ENCODE assay signal across 19 cellular contexts in genomic region chr10:11285171-11285570, GRCh38.
DNase-seq lines count a peak whose midpoint lies in the region; ATAC-seq, FAIRE-seq and TF ChIP-seq lines count a peak whose summit lies in the region.
"Had no signal": no experiment of that assay in that cellular context is flagged by ENCODE, and none has a peak within 500 bp of the region (broad histone marks: within the 10 kb centered on the region; RNA-seq: fewer than 3 reads in every experiment).

No MANE protein-coding gene starts in this region.

- H2AFZ ChIP-seq in H9 (ENCODE audit: low read length): no peak overlapping the region
- no peak overlapping the region for H2AFZ ChIP-seq in neural progenitor cell (replicated peaks)

- no peak overlapping the region for H2BK15ac ChIP-seq in H9 (ENCODE audit: low read depth, low read length)

- no peak overlapping the region for H3K4ac ChIP-seq in H9 (ENCODE audit: low read depth, low read length)

- no peak overlapping the region for H3T11ph ChIP-seq in H9 (ENCODE audit: low read length)

- H3K4me2 ChIP-seq in H9 (ENCODE audit: insufficient read depth, insufficient read length, low read length) (no peak overlapping the region), neural progenitor cell (no peak overlapping the region)

- no peaks in the 10 kb centered on the region for H3K79me1 ChIP-seq in H9 (ENCODE audit: insufficient read depth, low read depth, low read length, poor library complexity, severe bottlenecking)

- H3K9ac ChIP-seq in H9 (ENCODE audit: extremely low read depth, insufficient read length, low read length) (no peak overlapping the region), neural progenitor cell (no peak overlapping the region)

- H3K4me1 Mint-ChIP-seq in CD4-positive, alpha-beta memory T cell: peaks cover 15 to 21% (median 18%) of the 10 kb centered on the region in 4 donors
- no peaks in the 10 kb centered on the region for H3K4me1 Mint-ChIP-seq in H9
- H3K4me1 Mint-ChIP-seq in neural progenitor cell: peaks cover 4% of the 10 kb centered on the region

- no peak overlapping the region for H4K8ac ChIP-seq in H9 (replicated peaks; ENCODE audit: insufficient read length, low read depth, low read length)

- H2BK12ac ChIP-seq in H9 (ENCODE audit: insufficient read length, low read depth, low read length): no peak overlapping the region

- H2AK5ac ChIP-seq in H9 (ENCODE audit: insufficient read length, low read length): no peak overlapping the region

- no peak overlapping the region for H4K5ac ChIP-seq in H9 (ENCODE audit: insufficient read length, low read depth, low read length)

- H3K23me2 ChIP-seq in H9 (ENCODE audit: insufficient read length, low read depth, low read length, poor library complexity, severe bottlenecking): no peaks in the 10 kb centered on the region

- intact Hi-C loops in CD4-positive, alpha-beta memory T cell (cut with micrococcal nuclease): no loop called here

- no CpG with 5 or more reads among the region's 4 CpGs for WGBS in H9 (ENCODE audit: extremely low coverage, insufficient read length, low lambda C conversion rate)

- no peak for DNase-seq in CD4-positive, alpha-beta memory T cell
- DNase-seq in H9: no peak
- DNase-seq in bronchial epithelial cell (ENCODE audit: low read depth): no peak
- peak; percentile 5 for DNase-seq in neural progenitor cell (ENCODE audit: low spot score)
- DNase-seq in activated effector memory CD4-positive, alpha-beta T cell treated with Interleukin-2 at 50 U/mL for 16 hours: no peak
- no peak for DNase-seq in OCI-M2 (lab: John Stamatoyannopoulos, UW; ENCODE audit: unreplicated experiment)
- DNase-seq: activated CD4-positive, alpha-beta T cell treated with anti-CD3 and anti-CD28 coated beads for 1 hour; kidney; NCI-H1092; NCI-H2227 treated with DMSO at 0.1 percent for 48 hours; ovary; stimulated activated naive CD8-positive, alpha-beta T cell treated with anti-CD3 and anti-CD28 coated beads, Interleukin-15, Interleukin-2, amounts not matched to agents 100 U/mL and 50 U/mL, for 24 hours; T-helper 17 cell had no signal

- no peaks in the 10 kb centered on the region for H3K27me3 Mint-ChIP-seq in CD4-positive, alpha-beta memory T cell
- H3K27me3 Mint-ChIP-seq in H9 (ENCODE audit: low read depth) (no peaks in the 10 kb centered on the region), neural progenitor cell (ENCODE audit: insufficient read depth, low read depth) (peaks cover 2% of the 10 kb centered on the region)
- H3K27me3 Mint-ChIP-seq: activated naive CD8-positive, alpha-beta T cell; T-helper 17 cell had no signal

- no peak overlapping the region for H3K56ac ChIP-seq in H9 (ENCODE audit: insufficient read length, low read depth, low read length)

- peaks cover 37% of the 10 kb centered on the region for H3K4me1 ChIP-seq in CD4-positive, alpha-beta memory T cell (ENCODE audit: insufficient read depth, low read length)
- H3K4me1 ChIP-seq in H9 (ENCODE audit: insufficient read depth, low read length): no peaks in the 10 kb centered on the region
- no peaks in the 10 kb centered on the region for H3K4me1 ChIP-seq in neural progenitor cell
- H3K4me1 ChIP-seq: vagina had no signal

- H2BK120ac ChIP-seq in H9 (ENCODE audit: low read depth, low read length, poor library complexity, severe bottlenecking): no peak overlapping the region

- no peak overlapping the region for H2BK20ac ChIP-seq in H9 (ENCODE audit: low read depth, low read length, poor library complexity, severe bottlenecking)

- peaks cover 72% of the 10 kb centered on the region for H3K36me3 ChIP-seq in CD4-positive, alpha-beta memory T cell (ENCODE audit: insufficient read depth, low read length)
- H3K36me3 ChIP-seq in bronchial epithelial cell (ENCODE audit: control insufficient read depth, insufficient read depth, low read length) (no peaks in the 10 kb centered on the region), neural progenitor cell (no peaks in the 10 kb centered on the region)
- H3K36me3 ChIP-seq: ovary had no signal

- peaks cover 0 to 9% (median 0%) of the 10 kb centered on the region in 8 donors for H3K9me3 Mint-ChIP-seq in CD4-positive, alpha-beta memory T cell
- H3K9me3 Mint-ChIP-seq in H9 (no peaks in the 10 kb centered on the region), neural progenitor cell (peaks cover 3% of the 10 kb centered on the region)
- H3K9me3 Mint-ChIP-seq: CD14-positive monocyte had no signal

- POLR2A ChIA-PET in CD4-positive, alpha-beta memory T cell (lab: Charles Lee; ENCODE audit: partially characterized antibody): no interaction called here

- peak; percentile 36; the same call in 2 of the 3 replicates for TF ChIP-seq CTCF in H9 (conservative IDR thresholded peaks at IDR 0.05)
- TF ChIP-seq CTCF in bronchial epithelial cell (IDR thresholded peaks at IDR 0.05; ENCODE audit: insufficient read depth, low read length, severe bottlenecking): no peak
- peak; percentile 29 for TF ChIP-seq CTCF in neural progenitor cell (IDR thresholded peaks at IDR 0.05)

- no peak overlapping the region for H3K23ac ChIP-seq in H9 (ENCODE audit: insufficient read length, low read depth, low read length)

- CTCF ChIA-PET in CD4-positive, alpha-beta memory T cell (lab: Charles Lee; ENCODE audit: partially characterized antibody): no interaction called here

- no peaks in the 10 kb centered on the region for H3K79me2 ChIP-seq in H9 (ENCODE audit: insufficient read depth, low read length)
- no peaks in the 10 kb centered on the region for H3K79me2 ChIP-seq in neural progenitor cell (ENCODE audit: low read depth)

- H3K14ac ChIP-seq in H9 (ENCODE audit: insufficient read depth, low read length): no peak overlapping the region

- H3K27me3 ChIP-seq in CD4-positive, alpha-beta memory T cell (ENCODE audit: insufficient read depth, low read length): no peaks in the 10 kb centered on the region
- H3K27me3 ChIP-seq in H9 (ENCODE audit: insufficient read depth, low read length) (no peaks in the 10 kb centered on the region), bronchial epithelial cell (ENCODE audit: control insufficient read depth, insufficient read depth, low read length) (no peaks in the 10 kb centered on the region), neural progenitor cell (no peaks in the 10 kb centered on the region)
- H3K27me3 ChIP-seq: ovary, vagina had no signal

- peak; percentile 23 for FAIRE-seq in bronchial epithelial cell (lab: Jason Lieb, UNC)
- FAIRE-seq: HepG2, kidney had no signal

- H2BK5ac ChIP-seq in H9 (ENCODE audit: insufficient read length, low read length): no peak overlapping the region

- peak overlapping the region; percentile 8 for H3K27ac ChIP-seq in CD4-positive, alpha-beta memory T cell (ENCODE audit: low read depth, low read length)
- H3K27ac ChIP-seq in H9 (ENCODE audit: insufficient read length, low read depth, low read length) (no peak overlapping the region), neural progenitor cell (no peak overlapping the region)
- H3K27ac ChIP-seq: ovary, vagina had no signal

- H4K20me1 ChIP-seq in H9 (ENCODE audit: control insufficient read depth, insufficient read depth, insufficient read length): no peaks in the 10 kb centered on the region
- no peaks in the 10 kb centered on the region for H4K20me1 ChIP-seq in neural progenitor cell (ENCODE audit: low read depth)

- H3K18ac ChIP-seq in H9 (ENCODE audit: insufficient read length, low read depth, low read length): no peak overlapping the region

- no peak overlapping the region for H3K4me3 ChIP-seq in CD4-positive, alpha-beta memory T cell (ENCODE audit: low read length in 2 of 2)
- H3K4me3 ChIP-seq in bronchial epithelial cell (ENCODE audit: low read depth, low read length): no peak overlapping the region
- H3K4me3 ChIP-seq in neural progenitor cell: no peak overlapping the region
- H3K4me3 ChIP-seq: ovary, vagina had no signal

- H3K36me3 Mint-ChIP-seq in CD4-positive, alpha-beta memory T cell: peaks cover 45 to 56% of the 10 kb centered on the region in 2 donors
- peaks cover 1 to 28% (median 11%) of the 10 kb centered on the region in 3 experiments for H3K36me3 Mint-ChIP-seq in H9 (ENCODE audit: insufficient read depth in 1 of 3, low read depth in 3 of 3)
- peaks cover 6% of the 10 kb centered on the region for H3K36me3 Mint-ChIP-seq in neural progenitor cell

- no peak for ATAC-seq in GM18861 (IDR thresholded peaks at IDR 0.05; ENCODE audit: unreplicated experiment)
- no peak for ATAC-seq in GM19328 (IDR thresholded peaks at IDR 0.05; ENCODE audit: unreplicated experiment)
- ATAC-seq: HepG2; stimulated activated naive CD8-positive, alpha-beta T cell treated with anti-CD3 and anti-CD28 coated beads, Interleukin-15, Interleukin-2, amounts not matched to agents 100 U/mL and 50 U/mL, for 24 hours; T-helper 17 cell had no signal

- no peak overlapping the region for H3K27ac Mint-ChIP-seq in CD4-positive, alpha-beta memory T cell
- H3K27ac Mint-ChIP-seq in H9 (no peak overlapping the region), neural progenitor cell (no peak overlapping the region)

- no peaks in the 10 kb centered on the region for H3K9me3 ChIP-seq in CD4-positive, alpha-beta memory T cell (ENCODE audit: control insufficient read depth in 1 of 2, low read length in 2 of 2)
- no peaks in the 10 kb centered on the region for H3K9me3 ChIP-seq in H9 (ENCODE audit: control insufficient read depth, low read depth, low read length)
- no peaks in the 10 kb centered on the region for H3K9me3 ChIP-seq in neural progenitor cell (ENCODE audit: low read depth)
- H3K9me3 ChIP-seq: ovary, vagina had no signal

- no peak overlapping the region for H3K4me3 Mint-ChIP-seq in CD4-positive, alpha-beta memory T cell
- H3K4me3 Mint-ChIP-seq in H9: no peak overlapping the region
- H3K4me3 Mint-ChIP-seq in neural progenitor cell: no peak overlapping the region
- H3K4me3 Mint-ChIP-seq: activated naive CD8-positive, alpha-beta T cell; CD14-positive monocyte; T-helper 17 cell had no signal

- H3F3A ChIP-seq in neural progenitor cell (ENCODE audit: low read depth): no peaks in the 10 kb centered on the region

- H4K91ac ChIP-seq in H9 (ENCODE audit: insufficient read length, low read depth, low read length): no peak overlapping the region
